Comparison of ENCODE assay signal across 18 cellular contexts in the genomic region with DNA sequence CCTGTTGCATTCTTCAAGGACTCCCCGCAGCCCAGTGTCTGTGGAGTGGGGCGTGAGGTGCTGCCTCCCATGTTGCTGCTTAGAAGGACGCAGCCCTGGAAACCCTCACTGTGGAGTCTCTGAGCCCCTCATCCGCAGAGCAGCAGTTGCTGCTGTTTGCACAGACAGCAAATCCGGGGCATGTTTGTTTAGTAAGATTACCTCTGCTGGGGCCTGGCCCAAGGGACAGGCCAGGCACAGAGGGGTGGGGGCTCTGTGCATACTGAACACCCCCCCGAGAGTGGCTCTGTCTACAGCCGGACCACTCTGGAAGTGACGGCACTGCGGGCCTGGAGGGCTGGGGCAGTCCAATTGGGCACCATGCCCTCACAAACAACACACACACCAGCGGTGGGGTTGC. TPM values are rescaled to one million over a fixed set of nuclear protein-coding genes. Genes with fewer than 3 reads are reported as not detected.
"Had no signal": no experiment of that assay in that cellular context is flagged by ENCODE, and none has a peak within 500 bp of the region (broad histone marks: within the 10 kb centered on the region; RNA-seq: fewer than 3 reads in every experiment).

No MANE protein-coding gene starts in this region.

- DNase-seq: activated CD4-positive, alpha-beta T cell treated with anti-CD3 and anti-CD28 coated beads for 1 hour; activated CD4-positive, alpha-beta T cell treated with anti-CD3 and anti-CD28 coated beads, Interleukin-2, amount 50 U/mL, for 1 hour; activated CD8-positive, alpha-beta T cell treated with anti-CD3 and anti-CD28 coated beads, Interleukin-2, amount 10 ng/mL, durations not matched to agents 7 days and 5 days; activated gamma-delta T cell treated with Interleukin-2 at 50 U/mL for 16 hours; aorta; foreskin fibroblast; kidney glomerular epithelial cell; midbrain; occipital lobe; stimulated activated CD4-positive, alpha-beta T cell treated with anti-CD3 and anti-CD28 coated beads, Interleukin-4, amount 100 ng/mL, for 1 hour; stimulated activated naive CD4-positive, alpha-beta T cell; testis had no signal

- H3K36me3 ChIP-seq: vagina had no signal

- H3K9me3 ChIP-seq: testis, vagina had no signal

- ATAC-seq: activated CD8-positive, alpha-beta T cell treated with anti-CD3 and anti-CD28 coated beads, Interleukin-2, amount 10 ng/mL, durations not matched to agents 7 days and 5 days; activated naive CD4-positive, alpha-beta T cell treated with anti-CD3 and anti-CD28 coated beads, Interleukin-2, amount 50 U/mL, for 72 hours; natural killer cell treated with Interleukin-12 subunit alpha and Interleukin-12 subunit beta and Interleukin-15 and Interleukin-18, amount 100 ng/mL, for 72 hours had no signal

- H3K27me3 ChIP-seq: testis, vagina had no signal

- H3K4me1 ChIP-seq: vagina had no signal

- H3K4me3 ChIP-seq: testis, vagina had no signal

- H3K27ac ChIP-seq: testis, vagina, VCaP had no signal

RNA-seq across cellular contexts. Expression of gene CCDC188, which starts 22.9 kb away (rescaled TPM):
- total RNA-seq: activated CD8-positive, alpha-beta T cell treated with anti-CD3 and anti-CD28 coated beads, Interleukin-2, amount 10 ng/mL, durations not matched to agents 7 days and 5 days; activated naive CD4-positive, alpha-beta T cell treated with anti-CD3 and anti-CD28 coated beads, Interleukin-2, amount 50 U/mL, for 72 hours; epithelial cell of proximal tubule; liver; occipital lobe; vagina had no signal
